In the genomic region with DNA sequence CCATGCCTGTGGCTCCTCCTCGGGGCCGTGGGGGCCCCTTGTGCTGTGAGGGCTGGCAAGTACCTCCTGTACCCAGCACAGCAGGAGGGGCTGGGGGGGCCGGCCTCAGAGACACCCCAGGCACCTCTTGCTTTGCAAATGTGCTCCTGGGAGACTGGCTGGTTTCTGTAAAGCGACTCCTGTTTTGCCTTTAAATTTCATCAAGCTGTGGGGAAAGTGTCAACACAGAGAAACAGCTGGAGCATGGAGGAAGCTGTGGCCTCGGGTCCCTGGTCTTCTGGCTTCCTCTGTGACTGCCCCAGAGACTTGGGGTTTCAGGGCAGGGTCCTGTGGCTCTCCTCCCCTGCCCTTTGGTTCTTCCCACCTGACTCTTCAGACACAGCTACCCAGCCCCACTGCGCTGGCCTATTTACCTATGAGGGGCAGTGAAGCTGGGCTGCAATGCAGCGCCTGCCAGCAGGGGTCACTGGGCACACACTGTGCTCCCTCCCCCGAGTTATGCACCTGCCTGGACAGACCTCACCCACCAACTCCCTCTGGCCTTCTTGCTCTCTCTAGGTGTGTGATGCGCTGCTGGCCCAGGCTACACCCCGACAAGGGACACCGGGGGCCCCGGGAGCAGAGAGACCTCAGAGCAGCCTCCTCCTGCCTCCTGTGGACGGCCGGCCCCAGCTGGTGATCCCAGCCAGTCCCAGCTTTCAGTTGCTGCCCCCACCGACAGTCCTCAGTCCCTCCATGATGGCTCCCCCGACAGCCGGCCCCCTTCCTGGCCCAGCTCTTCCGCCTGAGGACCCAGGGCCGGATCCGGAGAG, we compare ENCODE assay signal across 7 cellular contexts. TPM values are rescaled to one million over a fixed set of nuclear protein-coding genes. Genes with fewer than 3 reads are reported as not detected.
A peak's percentile ranks its signal among the peaks of the same experiment; 100 is the strongest.
DNase-seq lines count a peak whose midpoint lies in the region; ATAC-seq and TF ChIP-seq lines count a peak whose summit lies in the region.

No MANE protein-coding gene starts in this region.

- no peaks in the 10 kb centered on the region for H3K4me1 ChIP-seq in mucosa of descending colon (ENCODE audit: low read depth)

- intact Hi-C loops in mucosa of descending colon (cut with DNase I, micrococcal nuclease) (no loop called here), posterior cingulate gyrus (cut with DNase I) (no loop called here)

- DNase-seq in Daoy (ENCODE audit: low read depth) (peak; percentile 32), HT1080 (ENCODE audit: low read depth) (peak; percentile 60), brain microvascular endothelial cell (no peak), mucosa of descending colon (peak in 1 of 3 donors; percentile 25), AG08395 (ENCODE audit: low spot score) (no peak), posterior cingulate gyrus (no peak)

- in situ Hi-C loops in brain microvascular endothelial cell (cut with HindIII; ENCODE audit: low pct_ligation_motif_present, low sequenced_read_pairs) = no loop called here

- TF ChIP-seq CTCF in brain microvascular endothelial cell (IDR thresholded peaks at IDR 0.05; ENCODE audit: low read depth, low read length, missing control alignments) = peak; percentile 68
- no peak for TF ChIP-seq CTCF in mucosa of descending colon (IDR thresholded peaks at IDR 0.05)

- no peaks in the 10 kb centered on the region for H3K36me3 ChIP-seq in brain microvascular endothelial cell (replicated peaks)
- H3K36me3 ChIP-seq in mucosa of descending colon (ENCODE audit: low read depth) = no peaks in the 10 kb centered on the region

- no peak overlapping the region for H3K27ac ChIP-seq in brain microvascular endothelial cell

- H3K4me3 ChIP-seq in brain microvascular endothelial cell (ENCODE audit: low read depth, low read length) (no peak overlapping the region), mucosa of descending colon (no peak overlapping the region)

- peaks cover 21% of the 10 kb centered on the region for H3K27me3 ChIP-seq in brain microvascular endothelial cell (replicated peaks)

- H3K9me3 ChIP-seq in mucosa of descending colon = peaks cover 4% of the 10 kb centered on the region

- ATAC-seq in mucosa of descending colon (peak; percentile 32), HG03520 (IDR thresholded peaks at IDR 0.05; ENCODE audit: unreplicated experiment) (no peak)

RNA-seq across cellular contexts. Expression of a gene that starts 17.6 kb away (rescaled TPM):
- total RNA-seq in Daoy (2014; rRNA removed; shearing (Covaris generic)) = 33.4 and 36.3 TPM in 2 replicates
- 22.5 and 25.6 TPM in 2 replicates for total RNA-seq in HT1080 (2014; rRNA removed; shearing (Covaris generic))
- polyA plus RNA-seq in HT1080 (2015; cell fraction: cytosol; rRNA removed) = 30.9 and 33.1 TPM in 2 replicates
- polyA plus RNA-seq in HT1080 (2015; cell fraction: nucleus; rRNA removed) = 25.6 and 27.9 TPM in 2 replicates
- total RNA-seq in mucosa of descending colon = 10 to 100 TPM; 13.4 to 20.4 (median 18.4) TPM

RNA-seq across cellular contexts. Expression of a gene that starts 38.3 kb away (rescaled TPM):
- total RNA-seq in Daoy (2014; rRNA removed; shearing (Covaris generic)) = 140 and 195 TPM in 2 replicates
- 149 and 174 TPM in 2 replicates for total RNA-seq in HT1080 (2014; rRNA removed; shearing (Covaris generic))
- 120 and 167 TPM in 2 replicates for polyA plus RNA-seq in HT1080 (2015; cell fraction: cytosol; rRNA removed)
- polyA plus RNA-seq in HT1080 (2015; cell fraction: nucleus; rRNA removed) = 185 and 207 TPM in 2 replicates
- total RNA-seq in mucosa of descending colon = 100 to 1,000 TPM; 151 to 217 (median 193) TPM

RNA-seq across cellular contexts. Expression of a gene that starts 38.6 kb away (rescaled TPM):
- 15.1 and 30.5 TPM in 2 replicates for total RNA-seq in Daoy (2014; rRNA removed; shearing (Covaris generic))
- total RNA-seq in HT1080 (2014; rRNA removed; shearing (Covaris generic)) = 5.6 and 9.4 TPM in 2 replicates
- 6.8 and 6.9 TPM in 2 replicates for polyA plus RNA-seq in HT1080 (2015; cell fraction: cytosol; rRNA removed)
- 20.1 and 24.4 TPM in 2 replicates for polyA plus RNA-seq in HT1080 (2015; cell fraction: nucleus; rRNA removed)
- 10 to 100 TPM; 13.1 to 17.4 (median 13.4) TPM for total RNA-seq in mucosa of descending colon

RNA-seq across cellular contexts. Expression of a gene that starts 46.1 kb away (rescaled TPM):
- 0.06 TPM in 1 of 2 replicates, not detected in the other for total RNA-seq in Daoy (2014; rRNA removed; shearing (Covaris generic))
- total RNA-seq in HT1080 (2014; rRNA removed; shearing (Covaris generic)) = 0.10 and 1.8 TPM in 2 replicates
- 0.90 and 0.95 TPM in 2 replicates for polyA plus RNA-seq in HT1080 (2015; cell fraction: cytosol; rRNA removed)
- polyA plus RNA-seq in HT1080 (2015; cell fraction: nucleus; rRNA removed) = 7.2 and 10.9 TPM in 2 replicates
- total RNA-seq in mucosa of descending colon = 1 to 10 TPM; 1.2 to 6.8 (median 1.9) TPM

Comparison
In these comparisons a context has a peak if more than half of its experiments do, and no peak if none do; other contexts are left out.
1. DNase-seq: peak in Daoy (single experiment) and HT1080 (single experiment); none in brain microvascular endothelial cell (single experiment), AG08395 (single experiment) and posterior cingulate gyrus (0 of 10).